17 cellular contexts compared by ENCODE assay signal in genomic region chr5:137758719-137759312, GRCh38. TPM values are rescaled to one million over a fixed set of nuclear protein-coding genes. Genes with fewer than 3 reads are reported as not detected.
DNase-seq lines count a peak whose midpoint lies in the region; ATAC-seq, FAIRE-seq and TF ChIP-seq lines count a peak whose summit lies in the region.
"Had no signal": no experiment of that assay in that cellular context is flagged by ENCODE, and none has a peak within 500 bp of the region (broad histone marks: within the 10 kb centered on the region; RNA-seq: fewer than 3 reads in every experiment).

No MANE protein-coding gene starts in this region.

- WGBS in endodermal cell (ENCODE audit: insufficient coverage in 1 of 2, insufficient read length in 1 of 2), 2 experiments, result 87 to 88% methylated on average over 6 of the region's 6 CpGs

- POLR2A ChIA-PET in CD4-positive, alpha-beta T cell (lab: Charles Lee), result no interaction called here

- H3K9me3 Mint-ChIP-seq in CD4-positive, alpha-beta T cell, result no peaks in the 10 kb centered on the region
- H3K9me3 Mint-ChIP-seq in endodermal cell, result peaks cover 18% of the 10 kb centered on the region
- H3K9me3 Mint-ChIP-seq: activated naive CD8-positive, alpha-beta T cell treated with anti-CD3 and anti-CD28 coated beads for 36 hours; dendritic cell treated with granulocyte-macrophage colony-stimulating factor and Interleukin-4, amounts not matched to agents 40 ng/mL and 50 ng/mL, for 4 days had no signal

- peak; percentile 23 for ATAC-seq in GM19023 (IDR thresholded peaks at IDR 0.05; ENCODE audit: unreplicated experiment)
- ATAC-seq in HG02763 (IDR thresholded peaks at IDR 0.05; ENCODE audit: unreplicated experiment), result peak; percentile 31
- no peak for ATAC-seq in CD4-positive, alpha-beta T cell (ENCODE audit: poor library complexity)
- ATAC-seq: gastroesophageal sphincter; left lobe of liver; stimulated activated naive CD8-positive, alpha-beta T cell treated with anti-CD3 and anti-CD28 coated beads, Interleukin-15, Interleukin-2, amounts not matched to agents 100 U/mL and 50 U/mL, for 24 hours had no signal

- intact Hi-C loops in CD4-positive, alpha-beta T cell (cut with DNase I, micrococcal nuclease), result loop anchor here in 1 of 2 experiments (5.0 to 10.0 kb wide), 4 partner anchors 128 to 816 kb away; partner anchors contain the start of genes CDC23, CDC25C, FAM53C and HSPA9

- H3K9me3 ChIP-seq in CD4-positive, alpha-beta T cell (ENCODE audit: control insufficient read depth, low read length), result no peaks in the 10 kb centered on the region
- peaks cover 16% of the 10 kb centered on the region for H3K9me3 ChIP-seq in endodermal cell (ENCODE audit: control insufficient read depth, low read length)
- H3K9me3 ChIP-seq: gastroesophageal sphincter had no signal

- H3K27ac Mint-ChIP-seq in CD4-positive, alpha-beta T cell, result no peak overlapping the region
- no peak overlapping the region for H3K27ac Mint-ChIP-seq in endodermal cell
- H3K27ac Mint-ChIP-seq: activated naive CD8-positive, alpha-beta T cell treated with anti-CD3 and anti-CD28 coated beads for 36 hours; dendritic cell treated with granulocyte-macrophage colony-stimulating factor and Interleukin-4, amounts not matched to agents 40 ng/mL and 50 ng/mL, for 4 days had no signal

- DNase-seq in EL, result peak; percentile 21
- no peak for DNase-seq in HTR-8/SVneo (ENCODE audit: insufficient read length, low spot score)
- DNase-seq in CD4-positive, alpha-beta T cell, result no peak
- no peak for DNase-seq in activated naive CD4-positive, alpha-beta T cell (lab: John Stamatoyannopoulos, UW)
- DNase-seq in occipital lobe (lab: John Stamatoyannopoulos, UW), result no peak
- DNase-seq in endodermal cell, result no peak
- DNase-seq: activated CD4-positive, alpha-beta T cell treated with anti-CD3 and anti-CD28 coated beads, Interleukin-2, amount 50 U/mL, for 48 hours; activated naive CD8-positive, alpha-beta T cell treated with anti-CD3 and anti-CD28 coated beads for 36 hours; NCI-H187; stimulated activated naive CD8-positive, alpha-beta T cell treated with anti-CD3 and anti-CD28 coated beads, Interleukin-15, Interleukin-2, amounts not matched to agents 100 U/mL and 50 U/mL, for 24 hours; T-helper 1 cell had no signal

- no peak overlapping the region for H3K9ac ChIP-seq in endodermal cell (ENCODE audit: extremely low read depth, low read length, poor library complexity, severe bottlenecking)

- no peak for TF ChIP-seq CTCF in CD4-positive, alpha-beta T cell (IDR thresholded peaks at IDR 0.05)
- TF ChIP-seq CTCF in endodermal cell (conservative IDR thresholded peaks at IDR 0.05), result no peak

- H3K27me3 ChIP-seq in CD4-positive, alpha-beta T cell (ENCODE audit: control insufficient read depth, insufficient read depth, low read length), result no peaks in the 10 kb centered on the region
- no peaks in the 10 kb centered on the region for H3K27me3 ChIP-seq in endodermal cell (ENCODE audit: control insufficient read depth, insufficient read depth, low read length, poor library complexity, severe bottlenecking)
- H3K27me3 ChIP-seq: gastroesophageal sphincter had no signal

- peaks cover 15% of the 10 kb centered on the region for H3K36me3 Mint-ChIP-seq in CD4-positive, alpha-beta T cell (ENCODE audit: low read depth)
- H3K36me3 Mint-ChIP-seq in endodermal cell (ENCODE audit: low read depth), result no peaks in the 10 kb centered on the region

- H3K27ac ChIP-seq in CD4-positive, alpha-beta T cell (ENCODE audit: low read depth, low read length), result no peak overlapping the region
- no peak overlapping the region for H3K27ac ChIP-seq in endodermal cell (ENCODE audit: low read depth, low read length)
- H3K27ac ChIP-seq: gastroesophageal sphincter had no signal

- H3K4me3 ChIP-seq in endodermal cell (ENCODE audit: low read length), result no peak overlapping the region
- H3K4me3 ChIP-seq: gastroesophageal sphincter had no signal

- peak; percentile 28 for FAIRE-seq in HTR-8/SVneo (lab: Jason Lieb, UNC)
- FAIRE-seq: H1 had no signal

- CTCF ChIA-PET in CD4-positive, alpha-beta T cell (lab: Charles Lee), result no interaction called here

- H3K36me3 ChIP-seq in endodermal cell (ENCODE audit: control insufficient read depth, insufficient read depth, low read length), result no peaks in the 10 kb centered on the region
- H3K36me3 ChIP-seq: gastroesophageal sphincter had no signal

- no peaks in the 10 kb centered on the region for H3K27me3 Mint-ChIP-seq in CD4-positive, alpha-beta T cell
- H3K27me3 Mint-ChIP-seq in endodermal cell (ENCODE audit: insufficient read depth), result peaks cover 24% of the 10 kb centered on the region
- H3K27me3 Mint-ChIP-seq: dendritic cell treated with granulocyte-macrophage colony-stimulating factor and Interleukin-4, amounts not matched to agents 40 ng/mL and 50 ng/mL, for 4 days had no signal

- H3K4me1 ChIP-seq in endodermal cell (ENCODE audit: control insufficient read depth, insufficient read depth, low read length), result no peaks in the 10 kb centered on the region

- H3K4me3 Mint-ChIP-seq in CD4-positive, alpha-beta T cell, result no peak overlapping the region
- no peak overlapping the region for H3K4me3 Mint-ChIP-seq in endodermal cell
- H3K4me3 Mint-ChIP-seq: activated naive CD8-positive, alpha-beta T cell treated with anti-CD3 and anti-CD28 coated beads for 36 hours; dendritic cell treated with granulocyte-macrophage colony-stimulating factor and Interleukin-4, amounts not matched to agents 40 ng/mL and 50 ng/mL, for 4 days had no signal

- H3K4me1 Mint-ChIP-seq in CD4-positive, alpha-beta T cell (ENCODE audit: low read depth), result peaks cover 6% of the 10 kb centered on the region
- H3K4me1 Mint-ChIP-seq in endodermal cell, result no peaks in the 10 kb centered on the region

RNA-seq across cellular contexts. Expression of gene HNRNPA0, which starts 4.7 kb away (rescaled TPM):
- 10 to 100 TPM; 52.7 to 53.2 TPM for total RNA-seq in CD4-positive, alpha-beta T cell
- 53.7 TPM for total RNA-seq in occipital lobe
- 10 to 100 TPM; 50.7 to 61.0 TPM for total RNA-seq in endodermal cell
- polyA plus RNA-seq in endodermal cell (2013, experiment 1 of 2), result 75.5 TPM
- polyA plus RNA-seq in endodermal cell (2013, experiment 2 of 2), result 72.9 TPM

RNA-seq across cellular contexts. Expression of gene KLHL3, which starts 22.9 kb away (rescaled TPM):
- total RNA-seq in CD4-positive, alpha-beta T cell, result 10 to 100 TPM; 22.0 to 25.9 TPM
- total RNA-seq in occipital lobe, result 8.7 TPM
- total RNA-seq in endodermal cell, result 10 to 100 TPM; 17.5 to 19.4 TPM
- polyA plus RNA-seq in endodermal cell (2013, experiment 1 of 2), result 5.6 TPM
- polyA plus RNA-seq in endodermal cell (2013, experiment 2 of 2), result 5.9 TPM
